Comparison of ENCODE assay signal across 1 cellular context in the genomic region with DNA sequence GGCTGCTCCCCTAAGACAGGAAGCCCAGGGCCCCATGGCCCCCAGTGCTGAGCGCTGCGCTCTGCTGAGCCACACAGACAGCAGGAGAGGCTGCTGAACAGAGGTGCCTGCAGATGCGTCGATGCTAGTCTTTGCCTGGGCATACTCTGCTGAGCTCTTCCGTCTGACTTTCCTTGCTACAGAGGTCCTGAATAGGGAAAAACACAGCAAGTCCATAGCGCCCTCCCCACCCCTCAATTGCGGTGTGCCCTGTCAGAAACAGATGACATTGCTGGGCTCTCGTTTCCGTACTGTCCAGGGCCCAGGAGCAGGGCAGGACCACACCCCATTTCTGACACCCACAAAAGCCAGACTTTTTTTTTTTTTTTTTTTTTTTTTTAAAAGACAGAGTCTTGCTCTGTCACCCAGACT.
TF ChIP-seq lines count a peak whose summit lies in the region.

No MANE protein-coding gene starts in this region.

TF ChIP-seq in WTC11, 78 proteins besides CTCF, POLR2A, EP300 and RAD21 (continued from another document):
- TF ChIP-seq, protein P1, sequence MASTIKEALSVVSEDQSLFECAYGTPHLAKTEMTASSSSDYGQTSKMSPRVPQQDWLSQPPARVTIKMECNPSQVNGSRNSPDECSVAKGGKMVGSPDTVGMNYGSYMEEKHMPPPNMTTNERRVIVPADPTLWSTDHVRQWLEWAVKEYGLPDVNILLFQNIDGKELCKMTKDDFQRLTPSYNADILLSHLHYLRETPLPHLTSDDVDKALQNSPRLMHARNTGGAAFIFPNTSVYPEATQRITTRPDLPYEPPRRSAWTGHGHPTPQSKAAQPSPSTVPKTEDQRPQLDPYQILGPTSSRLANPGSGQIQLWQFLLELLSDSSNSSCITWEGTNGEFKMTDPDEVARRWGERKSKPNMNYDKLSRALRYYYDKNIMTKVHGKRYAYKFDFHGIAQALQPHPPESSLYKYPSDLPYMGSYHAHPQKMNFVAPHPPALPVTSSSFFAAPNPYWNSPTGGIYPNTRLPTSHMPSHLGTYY (CRISPR knock-in tag; IDR thresholded peaks at IDR 0.05), result no peak
- TF ChIP-seq, protein P2, sequence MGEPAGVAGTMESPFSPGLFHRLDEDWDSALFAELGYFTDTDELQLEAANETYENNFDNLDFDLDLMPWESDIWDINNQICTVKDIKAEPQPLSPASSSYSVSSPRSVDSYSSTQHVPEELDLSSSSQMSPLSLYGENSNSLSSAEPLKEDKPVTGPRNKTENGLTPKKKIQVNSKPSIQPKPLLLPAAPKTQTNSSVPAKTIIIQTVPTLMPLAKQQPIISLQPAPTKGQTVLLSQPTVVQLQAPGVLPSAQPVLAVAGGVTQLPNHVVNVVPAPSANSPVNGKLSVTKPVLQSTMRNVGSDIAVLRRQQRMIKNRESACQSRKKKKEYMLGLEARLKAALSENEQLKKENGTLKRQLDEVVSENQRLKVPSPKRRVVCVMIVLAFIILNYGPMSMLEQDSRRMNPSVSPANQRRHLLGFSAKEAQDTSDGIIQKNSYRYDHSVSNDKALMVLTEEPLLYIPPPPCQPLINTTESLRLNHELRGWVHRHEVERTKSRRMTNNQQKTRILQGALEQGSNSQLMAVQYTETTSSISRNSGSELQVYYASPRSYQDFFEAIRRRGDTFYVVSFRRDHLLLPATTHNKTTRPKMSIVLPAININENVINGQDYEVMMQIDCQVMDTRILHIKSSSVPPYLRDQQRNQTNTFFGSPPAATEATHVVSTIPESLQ (CRISPR knock-in tag; IDR thresholded peaks at IDR 0.05), result no peak
- TF ChIP-seq PRRX2 (CRISPR knock-in tag; IDR thresholded peaks at IDR 0.05), result no peak
- no peak for TF ChIP-seq GRHL2 (CRISPR knock-in tag; IDR thresholded peaks at IDR 0.05; ENCODE audit: insufficient replicate concordance, severe bottlenecking)
- TF ChIP-seq, protein P3, sequence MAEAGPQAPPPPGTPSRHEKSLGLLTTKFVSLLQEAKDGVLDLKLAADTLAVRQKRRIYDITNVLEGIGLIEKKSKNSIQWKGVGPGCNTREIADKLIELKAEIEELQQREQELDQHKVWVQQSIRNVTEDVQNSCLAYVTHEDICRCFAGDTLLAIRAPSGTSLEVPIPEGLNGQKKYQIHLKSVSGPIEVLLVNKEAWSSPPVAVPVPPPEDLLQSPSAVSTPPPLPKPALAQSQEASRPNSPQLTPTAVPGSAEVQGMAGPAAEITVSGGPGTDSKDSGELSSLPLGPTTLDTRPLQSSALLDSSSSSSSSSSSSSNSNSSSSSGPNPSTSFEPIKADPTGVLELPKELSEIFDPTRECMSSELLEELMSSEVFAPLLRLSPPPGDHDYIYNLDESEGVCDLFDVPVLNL (CRISPR knock-in tag; IDR thresholded peaks at IDR 0.05; ENCODE audit: borderline replicate concordance, low read depth), result no peak
- TF ChIP-seq, protein P4, sequence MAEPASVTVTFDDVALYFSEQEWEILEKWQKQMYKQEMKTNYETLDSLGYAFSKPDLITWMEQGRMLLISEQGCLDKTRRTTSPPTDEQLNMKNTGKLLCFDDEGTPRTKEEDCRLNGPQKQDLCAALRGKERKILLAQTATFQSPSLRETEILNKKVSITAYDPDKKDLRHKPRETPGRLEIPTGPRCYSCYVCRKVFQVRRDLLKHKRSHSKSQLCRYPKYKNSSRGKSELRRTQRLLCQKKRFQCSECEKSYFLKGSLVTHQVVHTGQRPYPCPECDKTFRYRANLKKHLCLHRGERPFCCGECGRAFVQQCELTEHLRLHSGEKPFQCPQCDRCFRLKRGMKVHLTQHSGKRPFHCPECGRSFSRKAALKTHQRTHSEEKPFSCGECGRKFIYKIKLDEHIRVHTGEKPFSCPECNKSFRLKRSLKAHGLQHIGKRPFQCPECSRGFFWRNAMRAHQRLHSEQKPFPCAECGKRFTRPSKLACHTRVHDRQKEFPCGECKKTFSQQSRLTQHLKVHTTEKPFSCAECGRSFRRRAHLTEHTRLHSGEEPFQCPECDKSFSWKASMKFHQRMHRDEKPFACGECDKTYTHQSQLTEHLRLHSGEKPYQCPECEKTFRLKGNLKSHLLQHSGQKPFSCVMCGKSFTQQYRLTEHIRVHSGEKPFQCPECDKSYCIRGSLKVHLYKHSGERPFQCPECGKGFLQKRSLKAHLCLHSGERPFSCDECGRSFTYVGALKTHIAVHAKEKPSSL (CRISPR knock-in tag; conservative IDR thresholded peaks at IDR 0.05), result no peak
- no peak for TF ChIP-seq ZBTB21 (CRISPR knock-in tag; IDR thresholded peaks at IDR 0.05; ENCODE audit: borderline replicate concordance)
- no peak for TF ChIP-seq KAT7 (CRISPR knock-in tag; IDR thresholded peaks at IDR 0.05; ENCODE audit: borderline replicate concordance)
- TF ChIP-seq CBFB (CRISPR knock-in tag; IDR thresholded peaks at IDR 0.05; ENCODE audit: low read depth), result no peak
- no peak for TF ChIP-seq ETV6 (CRISPR knock-in tag; IDR thresholded peaks at IDR 0.05)
- TF ChIP-seq OVOL2 (CRISPR knock-in tag; IDR thresholded peaks at IDR 0.05; ENCODE audit: borderline replicate concordance), result no peak
- no peak for TF ChIP-seq ZNF138 (CRISPR knock-in tag; conservative IDR thresholded peaks at IDR 0.05)
- TF ChIP-seq HMGA2 (CRISPR knock-in tag; IDR thresholded peaks at IDR 0.05), result no peak
